Comparison of ENCODE assay signal across 21 cellular contexts in genomic region chr4:178681871-178682270, GRCh38.
"Had no signal": no experiment of that assay in that cellular context is flagged by ENCODE, and none has a peak within 500 bp of the region (broad histone marks: within the 10 kb centered on the region; RNA-seq: fewer than 3 reads in every experiment).

No MANE protein-coding gene starts in this region.

- H3K4me2 ChIP-seq: PC-9 had no signal

- H2AFZ ChIP-seq: PC-9 had no signal

- ATAC-seq: Right ventricle myocardium inferior, SK-N-SH treated with all-trans-retinoic acid at 6 μM for 48 hours had no signal

- H3K4me1 ChIP-seq: Peyer's patch, SJCRH30 had no signal

- H3K36me3 ChIP-seq: Peyer's patch, SJCRH30 had no signal

- H3K9me3 ChIP-seq: Peyer's patch, SJCRH30 had no signal

- DNase-seq: KBM-7, MV-4-11, NCI-H1048, NCI-H1105, NCI-H1417, NCI-H146, NCI-H1694 treated with DMSO at 0.1 percent for 48 hours, NCI-H1930, NCI-H2081, NCI-H2107, NCI-H2227 treated with DMSO at 0.1 percent for 48 hours, NCI-H524, NCI-H526 treated with DMSO at 0.1 percent for 48 hours, NCI-H748 treated with DMSO at 0.1 percent for 48 hours, PC-9, Peyer's patch, SHP77 treated with DMSO at 0.1 percent for 48 hours, SJCRH30 had no signal

- H3K4me3 ChIP-seq: PC-9, Peyer's patch, SJCRH30 had no signal

- H3K27ac ChIP-seq: HL-60, PC-9, Peyer's patch, SJCRH30 had no signal

- H3K27me3 ChIP-seq: Peyer's patch, SJCRH30 had no signal
